Comparison of ENCODE assay signal across 8 cellular contexts in genomic region chr11:128548655-128549255, GRCh38. TPM values are rescaled to one million over a fixed set of nuclear protein-coding genes. Genes with fewer than 3 reads are reported as not detected.
DNase-seq lines count a peak whose midpoint lies in the region; ATAC-seq and TF ChIP-seq lines count a peak whose summit lies in the region.

No MANE protein-coding gene starts in this region.

- no peaks in the 10 kb centered on the region for H3K9me3 Mint-ChIP-seq in T-helper 1 cell treated with Interleukin-12 subunit alpha and Interleukin-12 subunit beta and Interleukin-4 antibody, amounts not matched to agents 30 μg/mL and 1 μg/mL, for 36 hours

- H3K9me3 ChIP-seq in endocrine pancreas (ENCODE audit: control insufficient read depth, low read length) (no peaks in the 10 kb centered on the region), tibial artery (no peaks in the 10 kb centered on the region)

- intact Hi-C loops in tibial artery (cut with DNase I; ENCODE audit: low total_unique reads), result loop anchor here (5.0 kb wide), 1 partner anchor 256 kb away; no protein-coding TSS in a partner anchor

- H2BK5ac ChIP-seq in mesendoderm (ENCODE audit: low read length), result no peak overlapping the region

- no peak for TF ChIP-seq CTCF in GM12875 (IDR thresholded peaks at IDR 0.05; ENCODE audit: borderline replicate concordance, insufficient read depth, low read depth, low read length)
- TF ChIP-seq CTCF in tibial artery (IDR thresholded peaks at IDR 0.05), result no peak

- H3K27me3 Mint-ChIP-seq in T-helper 1 cell treated with Interleukin-12 subunit alpha and Interleukin-12 subunit beta and Interleukin-4 antibody, amounts not matched to agents 30 μg/mL and 1 μg/mL, for 36 hours (ENCODE audit: low read depth), result peaks cover 3% of the 10 kb centered on the region

- no peak overlapping the region for H2AK5ac ChIP-seq in mesendoderm (ENCODE audit: low read length)

- H3K27ac Mint-ChIP-seq in T-helper 1 cell treated with Interleukin-12 subunit alpha and Interleukin-12 subunit beta and Interleukin-4 antibody, amounts not matched to agents 30 μg/mL and 1 μg/mL, for 36 hours, result peak overlapping the region; percentile 76

- no peak overlapping the region for H4K8ac ChIP-seq in mesendoderm (ENCODE audit: low read depth, low read length)

- H3K4me1 ChIP-seq in endocrine pancreas (ENCODE audit: control insufficient read depth, insufficient read depth, low read length) (no peaks in the 10 kb centered on the region), mesendoderm (ENCODE audit: control insufficient read depth, low read depth, low read length) (peaks cover 5% of the 10 kb centered on the region), tibial artery (peaks cover 0 to 21% (median 11%) of the 10 kb centered on the region in 4 donors)

- whole genome bisulfite sequencing in mesendoderm (ENCODE audit: extremely low coverage, insufficient coverage, low lambda C conversion rate), result no CpG with 5 or more reads among the region's 32 CpGs

- H3K4me1 Mint-ChIP-seq in T-helper 1 cell treated with Interleukin-12 subunit alpha and Interleukin-12 subunit beta and Interleukin-4 antibody, amounts not matched to agents 30 μg/mL and 1 μg/mL, for 36 hours (ENCODE audit: low read depth), result peaks cover 68% of the 10 kb centered on the region

- H2BK15ac ChIP-seq in mesendoderm (replicated peaks; ENCODE audit: low read depth), result peak overlapping the region; percentile 1

- peaks cover 1% of the 10 kb centered on the region for H3K36me3 Mint-ChIP-seq in T-helper 1 cell treated with Interleukin-12 subunit alpha and Interleukin-12 subunit beta and Interleukin-4 antibody, amounts not matched to agents 30 μg/mL and 1 μg/mL, for 36 hours (ENCODE audit: low read depth)

- H3K56ac ChIP-seq in mesendoderm (ENCODE audit: low read length), result peak overlapping the region; percentile 83

- DNase-seq in mesendoderm (peak; percentile 56), tibial artery (no peak), COLO668 (lab: John Stamatoyannopoulos, UW; ENCODE audit: unreplicated experiment) (no peak)

- H3K4ac ChIP-seq in mesendoderm (ENCODE audit: low read depth, low read length), result no peak overlapping the region

- peak overlapping the region; percentile 75 for H3K18ac ChIP-seq in mesendoderm (ENCODE audit: low read length)

- peak overlapping the region; percentile 78 for H3K4me3 Mint-ChIP-seq in T-helper 1 cell treated with Interleukin-12 subunit alpha and Interleukin-12 subunit beta and Interleukin-4 antibody, amounts not matched to agents 30 μg/mL and 1 μg/mL, for 36 hours

- H3K27ac ChIP-seq in mesendoderm (ENCODE audit: low read depth, low read length), result no peak overlapping the region
- peak overlapping the region; percentile 55 to 63 for H3K27ac ChIP-seq in tibial artery

- H2BK120ac ChIP-seq in mesendoderm (ENCODE audit: low read depth, low read length), result peak overlapping the region; percentile 93

- H4K5ac ChIP-seq in mesendoderm (ENCODE audit: low read length), result no peak overlapping the region

- H3K4me3 ChIP-seq in GM12875 (ENCODE audit: low read depth, low read length) (peak overlapping the region; percentile 41), endocrine pancreas (ENCODE audit: control insufficient read depth, insufficient read depth, low read length) (no peak overlapping the region), mesendoderm (ENCODE audit: low read length) (peak overlapping the region; percentile 9), tibial artery (peak overlapping the region; percentile 55 to 60)

- no peaks in the 10 kb centered on the region for H3K79me1 ChIP-seq in mesendoderm (ENCODE audit: low read length)

- no peaks in the 10 kb centered on the region for H3K36me3 ChIP-seq in endocrine pancreas (ENCODE audit: control insufficient read depth, insufficient read depth, low read length)
- H3K36me3 ChIP-seq in mesendoderm (ENCODE audit: control insufficient read depth, insufficient read depth, low read length), result peaks cover 2% of the 10 kb centered on the region
- no peaks in the 10 kb centered on the region for H3K36me3 ChIP-seq in tibial artery

- H3K23ac ChIP-seq in mesendoderm (ENCODE audit: low read length), result no peak overlapping the region

- H3K9ac ChIP-seq in endocrine pancreas (ENCODE audit: control insufficient read depth, insufficient read depth, low read length) (peak overlapping the region; percentile 31), mesendoderm (ENCODE audit: low read length) (peak overlapping the region; percentile 74)

- ATAC-seq in HG02981 (IDR thresholded peaks at IDR 0.05; ENCODE audit: unreplicated experiment) (no peak), GM21619 (IDR thresholded peaks at IDR 0.05; ENCODE audit: unreplicated experiment) (no peak)

- peak overlapping the region; percentile 50 for H3K4me2 ChIP-seq in mesendoderm (ENCODE audit: low read length)

- H3K79me2 ChIP-seq in mesendoderm (ENCODE audit: control insufficient read depth, insufficient read depth, low read length), result no peaks in the 10 kb centered on the region

- H3K27me3 ChIP-seq in endocrine pancreas (ENCODE audit: control insufficient read depth, insufficient read depth, low read length), result no peaks in the 10 kb centered on the region
- H3K27me3 ChIP-seq in mesendoderm (ENCODE audit: insufficient read depth, low read length, poor library complexity), result no peaks in the 10 kb centered on the region
- no peaks in the 10 kb centered on the region for H3K27me3 ChIP-seq in tibial artery

RNA-seq across cellular contexts. Expression of gene ETS1, which starts 38.6 kb away (rescaled TPM):
- 23.7 TPM for polyA plus RNA-seq in mesendoderm (2013, experiment 1 of 2)
- polyA plus RNA-seq in mesendoderm (2013, experiment 2 of 2), result 24.2 TPM
